In genomic region chr7:156096806-156097538, GRCh38 we compare ENCODE assay signal across 2 cellular contexts.
TF ChIP-seq lines count a peak whose summit lies in the region.

No MANE protein-coding gene starts in this region.

TF ChIP-seq in SK-N-SH, 30 proteins besides CTCF, POLR2A, EP300 and RAD21:
- TF ChIP-seq JUND (IDR thresholded peaks at IDR 0.05) (no peak), GABPA (IDR thresholded peaks at IDR 0.05; ENCODE audit: low read depth) (no peak), CHD2 (IDR thresholded peaks at IDR 0.05; ENCODE audit: low read length, partially characterized antibody) (no peak), MAX (IDR thresholded peaks at IDR 0.05; ENCODE audit: low read depth) (no peak), POLR2AphosphoS5 (IDR thresholded peaks at IDR 0.05; ENCODE audit: low read depth, low read length) (no peak), RFX5 (IDR thresholded peaks at IDR 0.05; ENCODE audit: low read length) (no peak), GATA2 (CRISPR knock-in tag; IDR thresholded peaks at IDR 0.05) (no peak), SMC3 (IDR thresholded peaks at IDR 0.05; ENCODE audit: low read depth, low read length) (no peak), IRF3 (IDR thresholded peaks at IDR 0.05; ENCODE audit: low read depth, low read length) (no peak), YY1 (IDR thresholded peaks at IDR 0.05; ENCODE audit: low read depth) (no peak), PBX3 (IDR thresholded peaks at IDR 0.05) (no peak)

TF ChIP-seq in GM23338, 12 proteins besides CTCF, POLR2A, EP300 and RAD21:
- TF ChIP-seq STAT1 (IDR thresholded peaks at IDR 0.05; ENCODE audit: unreplicated experiment): no peak
- no peak for TF ChIP-seq JUNB (IDR thresholded peaks at IDR 0.05; ENCODE audit: unreplicated experiment)
- no peak for TF ChIP-seq EZH2phosphoT487 (IDR thresholded peaks at IDR 0.05; ENCODE audit: unreplicated experiment)
- TF ChIP-seq ETS1 (IDR thresholded peaks at IDR 0.05): no peak
- TF ChIP-seq EZH2 (IDR thresholded peaks at IDR 0.05; ENCODE audit: low read depth, unreplicated experiment): no peak
- TF ChIP-seq, protein P1, sequence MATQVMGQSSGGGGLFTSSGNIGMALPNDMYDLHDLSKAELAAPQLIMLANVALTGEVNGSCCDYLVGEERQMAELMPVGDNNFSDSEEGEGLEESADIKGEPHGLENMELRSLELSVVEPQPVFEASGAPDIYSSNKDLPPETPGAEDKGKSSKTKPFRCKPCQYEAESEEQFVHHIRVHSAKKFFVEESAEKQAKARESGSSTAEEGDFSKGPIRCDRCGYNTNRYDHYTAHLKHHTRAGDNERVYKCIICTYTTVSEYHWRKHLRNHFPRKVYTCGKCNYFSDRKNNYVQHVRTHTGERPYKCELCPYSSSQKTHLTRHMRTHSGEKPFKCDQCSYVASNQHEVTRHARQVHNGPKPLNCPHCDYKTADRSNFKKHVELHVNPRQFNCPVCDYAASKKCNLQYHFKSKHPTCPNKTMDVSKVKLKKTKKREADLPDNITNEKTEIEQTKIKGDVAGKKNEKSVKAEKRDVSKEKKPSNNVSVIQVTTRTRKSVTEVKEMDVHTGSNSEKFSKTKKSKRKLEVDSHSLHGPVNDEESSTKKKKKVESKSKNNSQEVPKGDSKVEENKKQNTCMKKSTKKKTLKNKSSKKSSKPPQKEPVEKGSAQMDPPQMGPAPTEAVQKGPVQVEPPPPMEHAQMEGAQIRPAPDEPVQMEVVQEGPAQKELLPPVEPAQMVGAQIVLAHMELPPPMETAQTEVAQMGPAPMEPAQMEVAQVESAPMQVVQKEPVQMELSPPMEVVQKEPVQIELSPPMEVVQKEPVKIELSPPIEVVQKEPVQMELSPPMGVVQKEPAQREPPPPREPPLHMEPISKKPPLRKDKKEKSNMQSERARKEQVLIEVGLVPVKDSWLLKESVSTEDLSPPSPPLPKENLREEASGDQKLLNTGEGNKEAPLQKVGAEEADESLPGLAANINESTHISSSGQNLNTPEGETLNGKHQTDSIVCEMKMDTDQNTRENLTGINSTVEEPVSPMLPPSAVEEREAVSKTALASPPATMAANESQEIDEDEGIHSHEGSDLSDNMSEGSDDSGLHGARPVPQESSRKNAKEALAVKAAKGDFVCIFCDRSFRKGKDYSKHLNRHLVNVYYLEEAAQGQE (IDR thresholded peaks at IDR 0.05; ENCODE audit: unreplicated experiment): no peak
- no peak for TF ChIP-seq ZNF462 (CRISPR knock-in tag; IDR thresholded peaks at IDR 0.05)
- no peak for TF ChIP-seq ZNF114 (CRISPR knock-in tag; IDR thresholded peaks at IDR 0.05)
